13 cellular contexts compared by ENCODE assay signal in genomic region chr10:17428096-17428615, GRCh38. TPM values are rescaled to one million over a fixed set of nuclear protein-coding genes. Genes with fewer than 3 reads are reported as not detected.
DNase-seq lines count a peak whose midpoint lies in the region; ATAC-seq, FAIRE-seq and TF ChIP-seq lines count a peak whose summit lies in the region.
"Had no signal": no experiment of that assay in that cellular context is flagged by ENCODE, and none has a peak within 500 bp of the region (broad histone marks: within the 10 kb centered on the region; RNA-seq: fewer than 3 reads in every experiment).

No MANE protein-coding gene starts in this region.

- POLR2A ChIA-PET in CD8-positive, alpha-beta T cell (lab: Charles Lee): interaction anchor here (0.8 to 3.0 kb wide), 3 partner anchors 16 to 29 kb away, joined by 3 to 16 read pairs (median 5); no protein-coding TSS in a partner anchor
- POLR2A ChIA-PET in activated CD4-positive, alpha-beta memory T cell treated with anti-CD3 and anti-CD28 coated beads, Interleukin-2, amount 10 ng/mL, durations not matched to agents 7 days and 5 days (lab: Charles Lee): interaction anchor here (1.7 to 5.4 kb wide), 8 partner anchors 16 to 611 kb away, joined by 4 to 55 read pairs (median 14); partner anchors contain the start of genes RSU1, STAM and VIM

- no peak for ATAC-seq in CD8-positive, alpha-beta T cell
- ATAC-seq in GM23338 (peak; percentile 41; the same call in 2 of the 3 replicates), mucosa of descending colon (peak; percentile 36), GM21526 (IDR thresholded peaks at IDR 0.05; ENCODE audit: low FRiP score, unreplicated experiment) (no peak)

- no peaks in the 10 kb centered on the region for H3K27me3 ChIP-seq in CD8-positive, alpha-beta T cell (ENCODE audit: insufficient read depth, low read length)
- H3K27me3 ChIP-seq in GM23338 (ENCODE audit: insufficient read depth) (no peaks in the 10 kb centered on the region), dorsolateral prefrontal cortex (peaks cover 0 to 41% (median 2%) of the 10 kb centered on the region in 45 donors)

- DNase-seq in CD8-positive, alpha-beta T cell: no peak
- DNase-seq in GM23338 (ENCODE audit: low spot score): no peak
- DNase-seq in activated CD4-positive, alpha-beta memory T cell treated with anti-CD3 and anti-CD28 coated beads, Interleukin-2, amount 10 ng/mL, durations not matched to agents 7 days and 5 days: no peak
- DNase-seq in mucosa of descending colon: no peak
- DNase-seq in GM12892 (ENCODE audit: insufficient read length): no peak
- no peak for DNase-seq in head of caudate nucleus
- DNase-seq in dorsolateral prefrontal cortex: no peak
- DNase-seq: C1 segment of cervical spinal cord, esophagus squamous epithelium, NCI-H1092 treated with DMSO at 0.1 percent for 48 hours had no signal

- no peaks in the 10 kb centered on the region for H3F3A ChIP-seq in GM23338 (replicated peaks; ENCODE audit: low read depth)

- H3K9me2 ChIP-seq in GM23338 (ENCODE audit: insufficient read depth): no peaks in the 10 kb centered on the region

- H3K36me3 ChIP-seq in CD8-positive, alpha-beta T cell (ENCODE audit: insufficient read depth, low read length): no peaks in the 10 kb centered on the region
- H3K36me3 ChIP-seq in GM23338 (ENCODE audit: insufficient read depth): no peaks in the 10 kb centered on the region
- no peaks in the 10 kb centered on the region for H3K36me3 ChIP-seq in mucosa of descending colon (ENCODE audit: low read depth)
- H3K36me3 ChIP-seq: esophagus squamous epithelium, neutrophil had no signal

- peak overlapping the region; percentile 43 for H3K27ac ChIP-seq in CD8-positive, alpha-beta T cell (ENCODE audit: low read depth, low read length)
- H3K27ac ChIP-seq in GM23338 (ENCODE audit: low read depth) (no peak overlapping the region), dorsolateral prefrontal cortex (no peak overlapping the region)
- H3K27ac ChIP-seq: neutrophil, SK-N-MC had no signal

- H3K27me3 Mint-ChIP-seq in CD8-positive, alpha-beta T cell (ENCODE audit: low read depth): no peaks in the 10 kb centered on the region
- H3K27me3 Mint-ChIP-seq in GM23338 (ENCODE audit: insufficient read depth, low read depth, poor library complexity): peaks cover 2% of the 10 kb centered on the region
- peaks cover 8% of the 10 kb centered on the region for H3K27me3 Mint-ChIP-seq in activated CD4-positive, alpha-beta memory T cell treated with anti-CD3 and anti-CD28 coated beads, Interleukin-2, amount 10 ng/mL, durations not matched to agents 7 days and 5 days

- no peak for TF ChIP-seq POLR2A in GM12892 (IDR thresholded peaks at IDR 0.05; ENCODE audit: low read depth, low read length)

- H3K9me3 Mint-ChIP-seq in CD8-positive, alpha-beta T cell: no peaks in the 10 kb centered on the region
- no peaks in the 10 kb centered on the region for H3K9me3 Mint-ChIP-seq in GM23338
- H3K9me3 Mint-ChIP-seq in activated CD4-positive, alpha-beta memory T cell treated with anti-CD3 and anti-CD28 coated beads, Interleukin-2, amount 10 ng/mL, durations not matched to agents 7 days and 5 days: no peaks in the 10 kb centered on the region

- peak overlapping the region; percentile 86 for H3K4me3 Mint-ChIP-seq in CD8-positive, alpha-beta T cell
- no peak overlapping the region for H3K4me3 Mint-ChIP-seq in GM23338
- peak overlapping the region; percentile 52 for H3K4me3 Mint-ChIP-seq in activated CD4-positive, alpha-beta memory T cell treated with anti-CD3 and anti-CD28 coated beads, Interleukin-2, amount 10 ng/mL, durations not matched to agents 7 days and 5 days

- FAIRE-seq in GM12892 (lab: Jason Lieb, UNC): no peak

- no peaks in the 10 kb centered on the region for H3K79me2 ChIP-seq in GM23338 (replicated peaks; ENCODE audit: insufficient read depth)

- H3K9me3 ChIP-seq in CD8-positive, alpha-beta T cell (ENCODE audit: low read length): no peaks in the 10 kb centered on the region
- no peaks in the 10 kb centered on the region for H3K9me3 ChIP-seq in mucosa of descending colon
- H3K9me3 ChIP-seq: esophagus squamous epithelium, neutrophil had no signal

- peaks cover 73% of the 10 kb centered on the region for H3K4me1 Mint-ChIP-seq in CD8-positive, alpha-beta T cell (ENCODE audit: low read depth)
- peaks cover 5% of the 10 kb centered on the region; the same call in 2 of the 3 replicates for H3K4me1 Mint-ChIP-seq in GM23338
- H3K4me1 Mint-ChIP-seq in activated CD4-positive, alpha-beta memory T cell treated with anti-CD3 and anti-CD28 coated beads, Interleukin-2, amount 10 ng/mL, durations not matched to agents 7 days and 5 days: peaks cover 83% of the 10 kb centered on the region

- peak overlapping the region; percentile 18 for H3K4me3 ChIP-seq in CD8-positive, alpha-beta T cell (ENCODE audit: low read depth, low read length)
- H3K4me3 ChIP-seq in GM23338 (no peak overlapping the region), mucosa of descending colon (no peak overlapping the region), dorsolateral prefrontal cortex (no peak overlapping the region)
- H3K4me3 ChIP-seq: SK-N-MC had no signal

- no peak for TF ChIP-seq CTCF in CD8-positive, alpha-beta T cell (IDR thresholded peaks at IDR 0.05)
- TF ChIP-seq CTCF in GM23338 (conservative IDR thresholded peaks at IDR 0.05; ENCODE audit: low read depth in 2 of 2): no peak
- TF ChIP-seq CTCF in mucosa of descending colon (IDR thresholded peaks at IDR 0.05): no peak
- no peak for TF ChIP-seq CTCF in dorsolateral prefrontal cortex (IDR thresholded peaks at IDR 0.05 in 54 of 56, conservative IDR thresholded peaks at IDR 0.05 in 2 of 56; ENCODE audit: low read depth in 1 of 56, partially characterized antibody in 56 of 56)

- no peaks in the 10 kb centered on the region for H4K20me1 ChIP-seq in GM23338 (replicated peaks; ENCODE audit: insufficient read depth)

- no peak overlapping the region for H3K4me2 ChIP-seq in GM23338

- CTCF ChIA-PET in CD8-positive, alpha-beta T cell (lab: Charles Lee): interaction anchor here (1.8 to 20.6 kb wide), 3 partner anchors 8 to 138 kb away, joined by 11 to 293 read pairs (median 12); no protein-coding TSS in a partner anchor
- CTCF ChIA-PET in activated CD4-positive, alpha-beta memory T cell treated with anti-CD3 and anti-CD28 coated beads, Interleukin-2, amount 10 ng/mL, durations not matched to agents 7 days and 5 days (lab: Charles Lee): interaction anchor here (0.7 to 7.2 kb wide), 8 partner anchors 9 to 400 kb away, joined by 3 to 114 read pairs (median 3); partner anchors contain the start of gene STAM

- no peaks in the 10 kb centered on the region for H3K36me3 Mint-ChIP-seq in CD8-positive, alpha-beta T cell
- no peaks in the 10 kb centered on the region for H3K36me3 Mint-ChIP-seq in GM23338 (ENCODE audit: low read depth)
- H3K36me3 Mint-ChIP-seq in activated CD4-positive, alpha-beta memory T cell treated with anti-CD3 and anti-CD28 coated beads, Interleukin-2, amount 10 ng/mL, durations not matched to agents 7 days and 5 days (ENCODE audit: low read depth): peaks cover 2% of the 10 kb centered on the region

- H2AFZ ChIP-seq in GM23338: no peak overlapping the region; the same call in 1 of the 2 replicates

- peaks cover 69% of the 10 kb centered on the region for H3K4me1 ChIP-seq in CD8-positive, alpha-beta T cell (ENCODE audit: insufficient read depth, low read length)
- peaks cover 9% of the 10 kb centered on the region for H3K4me1 ChIP-seq in GM23338 (ENCODE audit: insufficient read depth)
- H3K4me1 ChIP-seq in mucosa of descending colon (ENCODE audit: low read depth): no peaks in the 10 kb centered on the region

- peak overlapping the region; percentile 94 for H3K27ac Mint-ChIP-seq in CD8-positive, alpha-beta T cell
- no peak overlapping the region for H3K27ac Mint-ChIP-seq in GM23338
- H3K27ac Mint-ChIP-seq in activated CD4-positive, alpha-beta memory T cell treated with anti-CD3 and anti-CD28 coated beads, Interleukin-2, amount 10 ng/mL, durations not matched to agents 7 days and 5 days: peak overlapping the region; percentile 92

- intact Hi-C loops in CD8-positive, alpha-beta T cell (cut with DNase I, micrococcal nuclease): loop anchor here (5.0 kb wide), 5 partner anchors 214 to 991 kb away; partner anchors contain the start of genes PTER (in 1 of the 2), RSU1 (in 1 of the 2) and STAM (in 1 of the 2)
- intact Hi-C loops in mucosa of descending colon (cut with DNase I, micrococcal nuclease): no loop called here
- intact Hi-C loops in head of caudate nucleus (cut with DNase I): no loop called here
- intact Hi-C loops in dorsolateral prefrontal cortex (cut with DNase I): loop anchor here in 1 of 2 donors (5.0 kb wide), 1 partner anchor 586 kb away; no protein-coding TSS in a partner anchor

TF ChIP-seq in GM23338, 12 proteins besides CTCF, POLR2A, EP300 and RAD21:
- TF ChIP-seq EZH2phosphoT487 (IDR thresholded peaks at IDR 0.05; ENCODE audit: unreplicated experiment) (no peak), ZNF331 (CRISPR knock-in tag; IDR thresholded peaks at IDR 0.05; ENCODE audit: low read depth) (no peak)

RNA-seq across cellular contexts. Expression of gene ST8SIA6, which starts 26.2 kb away (rescaled TPM):
- under 1 TPM in 1 of 2 experiments, not detected in 1; 0.14 TPM for total RNA-seq in CD8-positive, alpha-beta T cell
- 2.3 TPM in 2 replicates for total RNA-seq in GM23338 (2014; rRNA removed; shearing (Covaris generic))
- polyA plus RNA-seq in GM23338 (2016; fragmentation: Nextera tagmentation; extraction: Ambion mirVana): 0.96 and 1.6 TPM in 2 replicates
- under 1 TPM; 0.93 to 0.95 TPM for total RNA-seq in activated CD4-positive, alpha-beta memory T cell treated with anti-CD3 and anti-CD28 coated beads, Interleukin-2, amount 10 ng/mL, durations not matched to agents 7 days and 5 days
- total RNA-seq in mucosa of descending colon (1 to 10 TPM; 1.6 to 4.2 (median 2.2) TPM), dorsolateral prefrontal cortex (1 to 10 TPM in 116 of 120 experiments, under 1 TPM in 4; 0.63 to 7.4 (median 3.4) TPM)
- polyA plus RNA-seq in GM12892 (2012; ENCODE audit: missing spikeins): not detected

Comparison
In these comparisons a context has a peak if more than half of its experiments do, and no peak if none do; other contexts are left out.
1. ATAC-seq: peak in GM23338 (single experiment) and mucosa of descending colon (single experiment); none in CD8-positive, alpha-beta T cell (single experiment) and GM21526 (single experiment).
2. intact Hi-C loops: an anchor here in CD8-positive, alpha-beta T cell (5.0 kb wide); none called in mucosa of descending colon and head of caudate nucleus.